Comparison of ENCODE assay signal across 8 cellular contexts in genomic region chr9:2016411-2017208, GRCh38. TPM values are rescaled to one million over a fixed set of nuclear protein-coding genes. Genes with fewer than 3 reads are reported as not detected.
DNase-seq lines count a peak whose midpoint lies in the region; ATAC-seq and TF ChIP-seq lines count a peak whose summit lies in the region.

No MANE protein-coding gene starts in this region.

- peaks cover 58% of the 10 kb centered on the region for H3K4me1 Mint-ChIP-seq in activated naive CD8-positive, alpha-beta T cell treated with anti-CD3 and anti-CD28 coated beads, Interleukin-2, amount 50 U/mL, for 24 hours

- peak overlapping the region; percentile 42 for H2BK12ac ChIP-seq in trophoblast cell (ENCODE audit: low read length)

- H3K36me3 ChIP-seq in heart left ventricle (no peaks in the 10 kb centered on the region), trophoblast cell (ENCODE audit: control insufficient read depth in 1 of 2, insufficient read depth in 2 of 2, low read length in 2 of 2) (no peaks in the 10 kb centered on the region), tibial nerve (no peaks in the 10 kb centered on the region)

- H3K23ac ChIP-seq in trophoblast cell (ENCODE audit: low read length) = no peak overlapping the region

- H3K27ac ChIP-seq in heart left ventricle (peak overlapping the region; percentile 92 to 99 (median 97)), trophoblast cell (ENCODE audit: low read depth, low read length) (peak overlapping the region; percentile 67), tibial nerve (peak overlapping the region; percentile 89 to 99 (median 96))

- H3K4me2 ChIP-seq in trophoblast cell (ENCODE audit: low read length) = peak overlapping the region; percentile 88

- no peaks in the 10 kb centered on the region for H3K9me3 ChIP-seq in heart left ventricle
- H3K9me3 ChIP-seq in trophoblast cell (ENCODE audit: insufficient read depth, low read depth, low read length) = no peaks in the 10 kb centered on the region
- no peaks in the 10 kb centered on the region for H3K9me3 ChIP-seq in tibial nerve

- TF ChIP-seq EP300 in tibial nerve (IDR thresholded peaks at IDR 0.05) = peak in 1 of 2 donors; percentile 85

- intact Hi-C loops in heart left ventricle (cut with DNase I) = loop anchor here in 6 of 10 donors (5.0 to 10.0 kb wide), 4 partner anchors 36 to 828 kb away; partner anchors contain the start of gene PUM3 (in 2 of the 6)

- H3K4me3 Mint-ChIP-seq in activated naive CD8-positive, alpha-beta T cell treated with anti-CD3 and anti-CD28 coated beads, Interleukin-2, amount 50 U/mL, for 24 hours = peak overlapping the region; percentile 91

- peak overlapping the region; percentile 61 for H2AFZ ChIP-seq in trophoblast cell (ENCODE audit: insufficient read depth, low read length, poor library complexity)

- H3K27me3 Mint-ChIP-seq in activated naive CD8-positive, alpha-beta T cell treated with anti-CD3 and anti-CD28 coated beads, Interleukin-2, amount 50 U/mL, for 24 hours = no peaks in the 10 kb centered on the region

- peak in 1 of 12 donors; percentile 27 for TF ChIP-seq CTCF in heart left ventricle (IDR thresholded peaks at IDR 0.05)
- peak in 1 of 5 experiments; percentile 11 for TF ChIP-seq CTCF in tibial nerve (IDR thresholded peaks at IDR 0.05)

- peak overlapping the region; percentile 94 for H3K27ac Mint-ChIP-seq in activated naive CD8-positive, alpha-beta T cell treated with anti-CD3 and anti-CD28 coated beads, Interleukin-2, amount 50 U/mL, for 24 hours

- ATAC-seq in activated naive CD8-positive, alpha-beta T cell treated with anti-CD3 and anti-CD28 coated beads, Interleukin-2, amount 50 U/mL, for 24 hours = no peak
- ATAC-seq in heart left ventricle (peak; percentile 44 to 65 (median 51)), HG03442 (IDR thresholded peaks at IDR 0.05; ENCODE audit: unreplicated experiment) (no peak)

- DNase-seq in Daoy (ENCODE audit: low read depth) = peak; percentile 91
- peak; percentile 46 for DNase-seq in HuH-7.5 (ENCODE audit: low spot score)
- DNase-seq in SKM-1 (lab: John Stamatoyannopoulos, UW; ENCODE audit: unreplicated experiment) = peak; percentile 56
- DNase-seq in activated naive CD8-positive, alpha-beta T cell treated with anti-CD3 and anti-CD28 coated beads, Interleukin-2, amount 50 U/mL, for 24 hours = peak; percentile 57
- DNase-seq in heart left ventricle = peak; percentile 84 to 89 (median 87)
- DNase-seq in trophoblast cell = peak; percentile 76 to 79
- DNase-seq in tibial nerve (ENCODE audit: low spot score in 2 of 2) = peak; percentile 71 to 75

- H3K79me1 ChIP-seq in trophoblast cell (ENCODE audit: low read length) = peaks cover 28% of the 10 kb centered on the region

- no peaks in the 10 kb centered on the region for H3K36me3 Mint-ChIP-seq in activated naive CD8-positive, alpha-beta T cell treated with anti-CD3 and anti-CD28 coated beads, Interleukin-2, amount 50 U/mL, for 24 hours (ENCODE audit: low read depth)

- H4K12ac ChIP-seq in trophoblast cell (ENCODE audit: low read depth, low read length) = peak overlapping the region; percentile 45

- H3K18ac ChIP-seq in trophoblast cell (ENCODE audit: low read length) = peak overlapping the region; percentile 93

- H3K9me3 Mint-ChIP-seq in activated naive CD8-positive, alpha-beta T cell treated with anti-CD3 and anti-CD28 coated beads, Interleukin-2, amount 50 U/mL, for 24 hours = no peaks in the 10 kb centered on the region

- peak overlapping the region; percentile 81 for H4K91ac ChIP-seq in trophoblast cell (ENCODE audit: low read depth, low read length)

- peak overlapping the region; percentile 85 for H3K9ac ChIP-seq in trophoblast cell (ENCODE audit: low read length)

- H3K4ac ChIP-seq in trophoblast cell (ENCODE audit: low read depth, low read length) = peak overlapping the region; percentile 90

- H2BK120ac ChIP-seq in trophoblast cell (ENCODE audit: insufficient read depth, low read length, poor library complexity) = peak overlapping the region; percentile 53

- H2BK5ac ChIP-seq in trophoblast cell (ENCODE audit: low read depth, low read length, poor library complexity) = peak overlapping the region; percentile 74

- TF ChIP-seq POLR2A in heart left ventricle (IDR thresholded peaks at IDR 0.05) (peak in 1 of 2 donors; percentile 32), tibial nerve (IDR thresholded peaks at IDR 0.05) (peak; percentile 65 to 67)

- H3K4me1 ChIP-seq in heart left ventricle = peaks cover 0 to 49% (median 35%) of the 10 kb centered on the region in 12 donors
- peaks cover under 1 to 2% of the 10 kb centered on the region in 2 experiments for H3K4me1 ChIP-seq in trophoblast cell (ENCODE audit: control insufficient read depth in 1 of 2, insufficient read depth in 2 of 2, low read length in 2 of 2)
- peaks cover 0 to 40% (median 25%) of the 10 kb centered on the region in 4 donors for H3K4me1 ChIP-seq in tibial nerve

- H4K8ac ChIP-seq in trophoblast cell (ENCODE audit: low read depth, low read length) = peak overlapping the region; percentile 69

- no peaks in the 10 kb centered on the region for H3K27me3 ChIP-seq in heart left ventricle
- no peaks in the 10 kb centered on the region for H3K27me3 ChIP-seq in trophoblast cell (ENCODE audit: insufficient read depth, low read length)
- no peaks in the 10 kb centered on the region for H3K27me3 ChIP-seq in tibial nerve

- H3K4me3 ChIP-seq in heart left ventricle (peak overlapping the region; percentile 54 to 97 (median 88)), trophoblast cell (ENCODE audit: low read depth, low read length) (peak overlapping the region; percentile 97), tibial nerve (peak overlapping the region; percentile 72 to 87 (median 82))

- no peak overlapping the region for H2AK5ac ChIP-seq in trophoblast cell (ENCODE audit: low read length)

- peaks cover 22% of the 10 kb centered on the region for H3K79me2 ChIP-seq in trophoblast cell (ENCODE audit: control insufficient read depth, insufficient read depth, low read length, poor library complexity)

- peak overlapping the region; percentile 93 for H3K14ac ChIP-seq in trophoblast cell (ENCODE audit: low read length)

- WGBS in heart left ventricle, 4 donors = 0 to 1% (median 0%) methylated on average over 42 to 81 of the region's 81 CpGs
- WGBS in trophoblast cell (ENCODE audit: extremely low coverage, insufficient coverage, insufficient read length) = no CpG with 5 or more reads among the region's 81 CpGs
- WGBS in tibial nerve, 2 donors = 0 to 1% methylated on average over 61 to 63 of the region's 81 CpGs

RNA-seq across cellular contexts. Expression of gene SMARCA2, which starts 1.5 kb away (rescaled TPM):
- 56.6 and 90.3 TPM in 2 replicates for total RNA-seq in Daoy (2014; rRNA removed; shearing (Covaris generic))
- total RNA-seq in heart left ventricle (100 to 1,000 TPM in 6 of 9 donors, 10 to 100 TPM in 3; 88.0 to 149 (median 115) TPM), tibial nerve (100 to 1,000 TPM in 3 of 4 donors, 10 to 100 TPM in 1; 75.9 to 140 (median 119) TPM)
- polyA plus RNA-seq in heart left ventricle = 10 to 100 TPM; 29.3 to 31.8 TPM
- polyA plus RNA-seq in trophoblast cell (2013) = 70.8 and 75.1 TPM in 2 replicates

Comparison
In these comparisons a context has a peak if more than half of its experiments do, and no peak if none do; other contexts are left out.
1. ATAC-seq: peak in heart left ventricle (4 of 4); none in activated naive CD8-positive, alpha-beta T cell treated with anti-CD3 and anti-CD28 coated beads, Interleukin-2, amount 50 U/mL, for 24 hours (single experiment) and HG03442 (single experiment).
2. Peak in every context shown above with its lines, with median percentiles within 50 percentile points of each other: DNase-seq, H3K27ac ChIP-seq and H3K4me3 ChIP-seq.